In genomic region chr12:124864326-124864752, GRCh38 we compare ENCODE assay signal across 8 cellular contexts. TPM values are rescaled to one million over a fixed set of nuclear protein-coding genes. Genes with fewer than 3 reads are reported as not detected.
DNase-seq lines count a peak whose midpoint lies in the region; FAIRE-seq and TF ChIP-seq lines count a peak whose summit lies in the region.

No MANE protein-coding gene starts in this region.

- peak overlapping the region; percentile 100 for H4K8ac ChIP-seq in mesenchymal stem cell (ENCODE audit: low read length)

- CTCF ChIA-PET in activated naive CD4-positive, alpha-beta T cell treated with anti-CD3 and anti-CD28 coated beads for 36 hours (lab: Charles Lee) = interaction anchor here (0.9 kb wide), 1 partner anchor 200 kb away, joined by 3 read pairs; no protein-coding TSS in a partner anchor

- H3K23ac ChIP-seq in mesenchymal stem cell (ENCODE audit: low read length in 2 of 2) = no peak overlapping the region

- no peak overlapping the region for H3K14ac ChIP-seq in mesenchymal stem cell (ENCODE audit: low read length in 2 of 2)

- no peak for TF ChIP-seq POLR2A in transverse colon (IDR thresholded peaks at IDR 0.05)

- peak overlapping the region; percentile 89 to 97 for H3K18ac ChIP-seq in mesenchymal stem cell (ENCODE audit: low read depth in 1 of 2, low read length in 2 of 2)

- peak overlapping the region; percentile 87 for H2BK120ac ChIP-seq in mesenchymal stem cell (ENCODE audit: low read depth, low read length)

- no peak for TF ChIP-seq EP300 in transverse colon (IDR thresholded peaks at IDR 0.05; ENCODE audit: low read depth)

- H3K27ac ChIP-seq in astrocyte (ENCODE audit: low read depth, low read length) (peak overlapping the region; percentile 37), mesenchymal stem cell (ENCODE audit: low read length, poor library complexity, severe bottlenecking) (no peak overlapping the region), transverse colon (peak overlapping the region; percentile 66 to 82 (median 74))

- no peaks in the 10 kb centered on the region for H4K20me1 ChIP-seq in astrocyte (ENCODE audit: insufficient read depth, low read length)

- H3K79me2 ChIP-seq in astrocyte (ENCODE audit: insufficient read depth, low read length) = no peaks in the 10 kb centered on the region

- peak overlapping the region; percentile 93 for H4K91ac ChIP-seq in mesenchymal stem cell (ENCODE audit: low read length)

- H2AFZ ChIP-seq in astrocyte (ENCODE audit: low read depth, low read length) (peak overlapping the region; percentile 78), mesenchymal stem cell (ENCODE audit: low read depth, low read length) (peak overlapping the region; percentile 33)

- intact Hi-C loops in activated naive CD4-positive, alpha-beta T cell treated with anti-CD3 and anti-CD28 coated beads for 36 hours (cut with micrococcal nuclease) = loop anchor here (2.0 kb wide), 1 partner anchor 42 kb away; no protein-coding TSS in a partner anchor
- intact Hi-C loops in transverse colon (cut with DNase I; ENCODE audit: low total_unique reads) = no loop called here

- H3K4me3 Mint-ChIP-seq in activated naive CD4-positive, alpha-beta T cell treated with anti-CD3 and anti-CD28 coated beads for 36 hours = peak overlapping the region; percentile 78
- peak overlapping the region; percentile 76 for H3K4me3 Mint-ChIP-seq in astrocyte (ENCODE audit: unreplicated experiment)

- H3K27me3 ChIP-seq in astrocyte (ENCODE audit: insufficient read depth, low read length) (no peaks in the 10 kb centered on the region), mesenchymal stem cell (ENCODE audit: control insufficient read depth in 1 of 2, insufficient read depth in 1 of 2, low read length in 2 of 2) (peaks cover 0 to 3% of the 10 kb centered on the region in 2 experiments), transverse colon (no peaks in the 10 kb centered on the region)

- no peaks in the 10 kb centered on the region for H3K9me3 Mint-ChIP-seq in activated naive CD4-positive, alpha-beta T cell treated with anti-CD3 and anti-CD28 coated beads for 36 hours
- H3K9me3 Mint-ChIP-seq in astrocyte (ENCODE audit: unreplicated experiment) = no peaks in the 10 kb centered on the region

- 91% methylated on average over 14 of the region's 14 CpGs for WGBS in mesenchymal stem cell
- 89% methylated on average over 14 of the region's 14 CpGs; no CpG with 5 or more reads in 1 of the 2 donors for WGBS in transverse colon (ENCODE audit: low coverage in 1 of 2), 2 donors

- TF ChIP-seq CTCF in astrocyte (IDR thresholded peaks at IDR 0.05; ENCODE audit: insufficient read depth, low read depth, low read length) = no peak
- TF ChIP-seq CTCF in transverse colon (IDR thresholded peaks at IDR 0.05) = no peak
- no peak for TF ChIP-seq CTCF in GM13977 (IDR thresholded peaks at IDR 0.05; ENCODE audit: extremely low read depth, insufficient read depth, missing control alignments)

- H2AK5ac ChIP-seq in mesenchymal stem cell (ENCODE audit: low read length, severe bottlenecking) = peak overlapping the region; percentile 87

- H3K9me3 ChIP-seq in astrocyte (ENCODE audit: insufficient read depth, low read depth, low read length) (no peaks in the 10 kb centered on the region), mesenchymal stem cell (ENCODE audit: control insufficient read depth, low read length) (no peaks in the 10 kb centered on the region), transverse colon (no peaks in the 10 kb centered on the region)

- H2BK5ac ChIP-seq in mesenchymal stem cell (ENCODE audit: low read depth, low read length, poor library complexity, severe bottlenecking) = peak overlapping the region; percentile 69

- H3K27ac Mint-ChIP-seq in activated naive CD4-positive, alpha-beta T cell treated with anti-CD3 and anti-CD28 coated beads for 36 hours = peak overlapping the region; percentile 84
- peak overlapping the region; percentile 88 for H3K27ac Mint-ChIP-seq in astrocyte (ENCODE audit: unreplicated experiment)

- H3K4me3 ChIP-seq in astrocyte (ENCODE audit: insufficient read depth, low read depth, low read length) (no peak overlapping the region), mesenchymal stem cell (ENCODE audit: insufficient read depth in 1 of 2, low read depth in 1 of 2, low read length in 2 of 2) (peak overlapping the region; percentile 31 to 71), transverse colon (peak overlapping the region in 3 of 4 donors; percentile 66 to 89 (median 75))

- FAIRE-seq in astrocyte (lab: Jason Lieb, UNC) = no peak

- peaks cover 6% of the 10 kb centered on the region for H3K27me3 Mint-ChIP-seq in activated naive CD4-positive, alpha-beta T cell treated with anti-CD3 and anti-CD28 coated beads for 36 hours (ENCODE audit: low read depth)
- peaks cover 8% of the 10 kb centered on the region for H3K27me3 Mint-ChIP-seq in astrocyte (ENCODE audit: low read depth, unreplicated experiment)

- peak overlapping the region; percentile 85 to 96 for H2BK12ac ChIP-seq in mesenchymal stem cell (ENCODE audit: low read length in 2 of 2)

- H2BK15ac ChIP-seq in mesenchymal stem cell (ENCODE audit: low read depth, poor library complexity, severe bottlenecking) = peak overlapping the region; percentile 95

- in situ Hi-C loops in transverse colon (cut with MboI; ENCODE audit: low pct_ligation_motif_present in 1 of 4, low pct_unique_long_range_greater_than_20kb in 1 of 4, low sequenced_read_pairs in 3 of 4) (no loop called here), GM13977 (cut with MboI; ENCODE audit: low pct_unique_long_range_greater_than_20kb, low sequenced_read_pairs, unreplicated experiment) (no loop called here)

- peak overlapping the region; percentile 90 to 93 for H3K4ac ChIP-seq in mesenchymal stem cell (ENCODE audit: low read depth in 1 of 2, low read length in 2 of 2)

- no peak for DNase-seq in activated naive CD4-positive, alpha-beta T cell treated with anti-CD3 and anti-CD28 coated beads for 36 hours
- no peak for DNase-seq in activated naive CD4-positive, alpha-beta T cell treated with Interleukin-2 at 50 U/mL for 16 hours
- DNase-seq in astrocyte (ENCODE audit: low read depth) = no peak
- DNase-seq in mesenchymal stem cell = no peak
- DNase-seq in transverse colon = no peak
- DNase-seq in GM19240 (ENCODE audit: insufficient read length, low spot score) = no peak
- DNase-seq in GM13977 (ENCODE audit: low spot score) = no peak
- DNase-seq in middle frontal gyrus (ENCODE audit: extremely low spot score, low spot score) = no peak

- H3K9ac ChIP-seq in astrocyte (ENCODE audit: low read length) = peak overlapping the region; percentile 72
- peak overlapping the region; percentile 77 for H3K9ac ChIP-seq in mesenchymal stem cell (ENCODE audit: low read length)

- H3K79me1 ChIP-seq in mesenchymal stem cell (replicated peaks; ENCODE audit: low read length, poor library complexity, severe bottlenecking) = peaks cover 5% of the 10 kb centered on the region

- peaks cover 22% of the 10 kb centered on the region for H3K4me1 Mint-ChIP-seq in activated naive CD4-positive, alpha-beta T cell treated with anti-CD3 and anti-CD28 coated beads for 36 hours (ENCODE audit: low read depth)
- peaks cover 7% of the 10 kb centered on the region for H3K4me1 Mint-ChIP-seq in astrocyte (ENCODE audit: low read depth, unreplicated experiment)

- H3K4me1 ChIP-seq in astrocyte (ENCODE audit: insufficient read depth, low read length) (peaks cover 21% of the 10 kb centered on the region), mesenchymal stem cell (ENCODE audit: control insufficient read depth, insufficient read depth, low read depth, low read length) (peaks cover 17% of the 10 kb centered on the region), transverse colon (peaks cover 3 to 34% (median 14%) of the 10 kb centered on the region in 4 donors)

- H3K4me2 ChIP-seq in astrocyte (ENCODE audit: low read length) (peak overlapping the region; percentile 98), mesenchymal stem cell (ENCODE audit: low read length, poor library complexity, severe bottlenecking) (peak overlapping the region; percentile 72)

- H3K36me3 Mint-ChIP-seq in activated naive CD4-positive, alpha-beta T cell treated with anti-CD3 and anti-CD28 coated beads for 36 hours (ENCODE audit: low read depth) = peaks cover 3% of the 10 kb centered on the region
- peaks cover 2% of the 10 kb centered on the region for H3K36me3 Mint-ChIP-seq in astrocyte (ENCODE audit: low read depth, unreplicated experiment)

- H3K36me3 ChIP-seq in astrocyte (ENCODE audit: insufficient read depth, low read length) = no peaks in the 10 kb centered on the region
- H3K36me3 ChIP-seq in mesenchymal stem cell (ENCODE audit: control insufficient read depth in 1 of 2, insufficient read depth in 2 of 2, low read depth in 1 of 2, low read length in 2 of 2) = no peaks in the 10 kb centered on the region
- H3K36me3 ChIP-seq in transverse colon = no peaks in the 10 kb centered on the region

RNA-seq across cellular contexts. Expression of gene SCARB1, which starts 0.7 kb away (rescaled TPM):
- total RNA-seq in activated naive CD4-positive, alpha-beta T cell treated with anti-CD3 and anti-CD28 coated beads for 36 hours = 10 to 100 TPM; 18.2 to 18.3 TPM
- total RNA-seq in astrocyte (44.5 and 48.4 TPM in 2 replicates), transverse colon (100 to 1,000 TPM in 1 of 4 donors, 10 to 100 TPM in 3; 33.7 to 252 (median 43.6) TPM)
- polyA plus RNA-seq in mesenchymal stem cell (2013, experiment 1 of 2) = 69.1 TPM
- 62.0 TPM for polyA plus RNA-seq in mesenchymal stem cell (2013, experiment 2 of 2)

RNA-seq across cellular contexts. Expression of gene UBC, which starts 50.1 kb away (rescaled TPM):
- total RNA-seq in activated naive CD4-positive, alpha-beta T cell treated with anti-CD3 and anti-CD28 coated beads for 36 hours = 1,000 to 10,000 TPM; 1,036 to 1,066 TPM
- total RNA-seq in astrocyte = 1,171 and 1,214 TPM in 2 replicates
- 1,267 TPM for polyA plus RNA-seq in mesenchymal stem cell (2013, experiment 1 of 2)
- polyA plus RNA-seq in mesenchymal stem cell (2013, experiment 2 of 2) = 1,268 TPM
- total RNA-seq in transverse colon = 1,000 to 10,000 TPM; 1,242 to 1,580 (median 1,406) TPM
